In genomic region chrX:112645774-112646173, GRCh38 we compare ENCODE assay signal across 14 cellular contexts. TPM values are rescaled to one million over a fixed set of nuclear protein-coding genes. Genes with fewer than 3 reads are reported as not detected.
DNase-seq lines count a peak whose midpoint lies in the region; ATAC-seq and TF ChIP-seq lines count a peak whose summit lies in the region.
"Had no signal": no experiment of that assay in that cellular context is flagged by ENCODE, and none has a peak within 500 bp of the region (broad histone marks: within the 10 kb centered on the region; RNA-seq: fewer than 3 reads in every experiment).

No MANE protein-coding gene starts in this region.

- peak overlapping the region; percentile 90 for H3K27ac Mint-ChIP-seq in activated T-cell treated with anti-CD3 and anti-CD28 coated beads, Interleukin-2, amount 50 U/mL, for 24 hours
- peak overlapping the region; percentile 47 for H3K27ac Mint-ChIP-seq in stimulated activated naive B cell treated with anti-CD40 and anti-IgM and Interleukin-4, amounts not matched to agents 10 μg/mL and 1 μg/mL and 100 μg/mL, for 72 hours
- H3K27ac Mint-ChIP-seq in type B pancreatic cell, result no peak overlapping the region

- H3K9me3 ChIP-seq in breast epithelium, result peaks cover 0 to 9% of the 10 kb centered on the region in 2 donors
- H3K9me3 ChIP-seq: A549 had no signal

- TF ChIP-seq CTCF in breast epithelium (IDR thresholded peaks at IDR 0.05), result no peak
- TF ChIP-seq CTCF in type B pancreatic cell (conservative IDR thresholded peaks at IDR 0.05), result no peak

- peak overlapping the region; percentile 56 for H3K4me3 Mint-ChIP-seq in activated T-cell treated with anti-CD3 and anti-CD28 coated beads, Interleukin-2, amount 50 U/mL, for 24 hours
- no peak overlapping the region for H3K4me3 Mint-ChIP-seq in stimulated activated naive B cell treated with anti-CD40 and anti-IgM and Interleukin-4, amounts not matched to agents 10 μg/mL and 1 μg/mL and 100 μg/mL, for 72 hours
- no peak overlapping the region for H3K4me3 Mint-ChIP-seq in type B pancreatic cell

- peaks cover 0 to 31% of the 10 kb centered on the region in 2 donors for H3K27me3 ChIP-seq in breast epithelium

- ATAC-seq in GM21576 (IDR thresholded peaks at IDR 0.05; ENCODE audit: unreplicated experiment), result peak; percentile 49
- ATAC-seq in HG03108 (IDR thresholded peaks at IDR 0.05; ENCODE audit: unreplicated experiment), result peak; percentile 58
- ATAC-seq in stimulated activated naive B cell treated with anti-CD40 and anti-IgM and Interleukin-4, amounts not matched to agents 10 μg/mL and 1 μg/mL and 100 μg/mL, for 72 hours (replicated peaks), result no peak
- ATAC-seq: A549 had no signal

- intact Hi-C loops in breast epithelium (cut with DNase I; ENCODE audit: low total_unique reads), result no loop called here

- peaks cover 34% of the 10 kb centered on the region for H3K4me1 Mint-ChIP-seq in activated T-cell treated with anti-CD3 and anti-CD28 coated beads, Interleukin-2, amount 50 U/mL, for 24 hours (ENCODE audit: low read depth)
- H3K4me1 Mint-ChIP-seq in stimulated activated naive B cell treated with anti-CD40 and anti-IgM and Interleukin-4, amounts not matched to agents 10 μg/mL and 1 μg/mL and 100 μg/mL, for 72 hours, result peaks cover 0 to 1% of the 10 kb centered on the region in 2 donors
- peaks cover 4% of the 10 kb centered on the region for H3K4me1 Mint-ChIP-seq in type B pancreatic cell (ENCODE audit: unreplicated experiment)

- H3K27me3 Mint-ChIP-seq in activated T-cell treated with anti-CD3 and anti-CD28 coated beads, Interleukin-2, amount 50 U/mL, for 24 hours, result peaks cover 11% of the 10 kb centered on the region
- H3K27me3 Mint-ChIP-seq in stimulated activated naive B cell treated with anti-CD40 and anti-IgM and Interleukin-4, amounts not matched to agents 10 μg/mL and 1 μg/mL and 100 μg/mL, for 72 hours, result peaks cover 0 to 3% of the 10 kb centered on the region in 2 donors
- H3K27me3 Mint-ChIP-seq in type B pancreatic cell, result no peaks in the 10 kb centered on the region

- no peak for DNase-seq in activated T-cell treated with anti-CD3 and anti-CD28 coated beads, Interleukin-2, amount 50 U/mL, for 24 hours
- no peak for DNase-seq in activated T-cell treated with anti-CD3 and anti-CD28 coated beads for 4 hours
- no peak for DNase-seq in stimulated activated naive B cell treated with anti-CD40 and anti-IgM and Interleukin-4, amounts not matched to agents 10 μg/mL and 1 μg/mL and 100 μg/mL, for 72 hours
- no peak for DNase-seq in breast epithelium (ENCODE audit: low spot score in 2 of 2)
- DNase-seq in type B pancreatic cell (ENCODE audit: extremely low spot score, unreplicated experiment), result no peak
- DNase-seq in SIG-M5 (lab: John Stamatoyannopoulos, UW), result no peak
- DNase-seq: activated gamma-delta T cell treated with Interleukin-2 at 50 U/mL for 16 hours, islet precursor cell, NCI-H2227 treated with DMSO at 0.1 percent for 48 hours had no signal

- H3K9me3 Mint-ChIP-seq in activated T-cell treated with anti-CD3 and anti-CD28 coated beads, Interleukin-2, amount 50 U/mL, for 24 hours, result peaks cover 7% of the 10 kb centered on the region
- H3K9me3 Mint-ChIP-seq in stimulated activated naive B cell treated with anti-CD40 and anti-IgM and Interleukin-4, amounts not matched to agents 10 μg/mL and 1 μg/mL and 100 μg/mL, for 72 hours, result peaks cover 9 to 11% of the 10 kb centered on the region in 2 donors
- peaks cover 10% of the 10 kb centered on the region for H3K9me3 Mint-ChIP-seq in type B pancreatic cell

- H3K36me3 ChIP-seq in breast epithelium, result no peaks in the 10 kb centered on the region

- no peaks in the 10 kb centered on the region for H3K4me1 ChIP-seq in breast epithelium
- H3K4me1 ChIP-seq: A549 had no signal

- no peak for TF ChIP-seq POLR2A in breast epithelium (IDR thresholded peaks at IDR 0.05)

- H3K36me3 Mint-ChIP-seq in activated T-cell treated with anti-CD3 and anti-CD28 coated beads, Interleukin-2, amount 50 U/mL, for 24 hours (ENCODE audit: low read depth), result no peaks in the 10 kb centered on the region
- H3K36me3 Mint-ChIP-seq in stimulated activated naive B cell treated with anti-CD40 and anti-IgM and Interleukin-4, amounts not matched to agents 10 μg/mL and 1 μg/mL and 100 μg/mL, for 72 hours, result peaks cover 4 to 7% of the 10 kb centered on the region in 2 donors
- H3K36me3 Mint-ChIP-seq in type B pancreatic cell, result peaks cover 4% of the 10 kb centered on the region

- H3K4me3 ChIP-seq in breast epithelium, result no peak overlapping the region
- H3K4me3 ChIP-seq: A549 had no signal

- H3K27ac ChIP-seq in breast epithelium, result no peak overlapping the region
- H3K27ac ChIP-seq: A549, RWPE1 had no signal

RNA-seq across cellular contexts. Expression of gene LHFPL1, which starts 34.0 kb away (rescaled TPM):
- total RNA-seq in breast epithelium (1 to 10 TPM in 1 of 3 donors, under 1 TPM in 1, not detected in 1; 0.33 to 1.8 TPM), type B pancreatic cell (ENCODE audit: low replicate concordance) (1.3 and 1.8 TPM in 2 replicates)
- total RNA-seq: myocyte had no signal

Comparison
In these comparisons a context has a peak if more than half of its experiments do, and no peak if none do; other contexts are left out.
1. ATAC-seq: peak in GM21576 (single experiment) and HG03108 (single experiment); none in stimulated activated naive B cell treated with anti-CD40 and anti-IgM and Interleukin-4, amounts not matched to agents 10 μg/mL and 1 μg/mL and 100 μg/mL, for 72 hours (0 of 2).